In genomic region chr6:151721671-151722070, GRCh38 we compare ENCODE assay signal across 23 cellular contexts.
"Had no signal": no experiment of that assay in that cellular context is flagged by ENCODE, and none has a peak within 500 bp of the region (broad histone marks: within the 10 kb centered on the region; RNA-seq: fewer than 3 reads in every experiment).

No MANE protein-coding gene starts in this region.

- H3K9me3 ChIP-seq: left lung, mucosa of descending colon, right atrium auricular region, suprapubic skin, tibial artery had no signal

- H3K36me3 ChIP-seq: left lung, right atrium auricular region, suprapubic skin, tibial artery had no signal

- H3K27ac ChIP-seq: left lung, right atrium auricular region, suprapubic skin, tibial artery, VCaP had no signal

- H3K4me1 ChIP-seq: left lung, right atrium auricular region, suprapubic skin, tibial artery had no signal

- DNase-seq: activated CD4-positive, alpha-beta memory T cell treated with anti-CD3 and anti-CD28 coated beads for 36 hours; activated CD4-positive, alpha-beta T cell treated with anti-CD3 and anti-CD28 coated beads, Interleukin-2, amount 10 ng/mL, durations not matched to agents 24 days and 14 days; activated CD4-positive, CD25-positive, alpha-beta regulatory T cell treated with anti-CD3 and anti-CD28 coated beads, Interleukin-2, amount 50 U/mL, for 72 hours; activated CD8-positive, alpha-beta memory T cell treated with anti-CD3 and anti-CD28 coated beads, Interleukin-2, amount 50 U/mL, for 4 hours; activated gamma-delta T cell treated with Interleukin-2 at 50 U/mL for 16 hours; activated naive CD4-positive, alpha-beta T cell treated with anti-CD3 and anti-CD28 coated beads, Interleukin-2, amount 50 U/mL, for 16 hours; activated T-cell treated with anti-CD3 and anti-CD28 coated beads, Interleukin-2, amount 50 U/mL, for 24 hours; amygdala; caudate nucleus; cortex of kidney; effector memory CD8-positive, alpha-beta T cell; erythroblast; left lung; mucosa of descending colon; stimulated activated CD4-positive, alpha-beta T cell treated with anti-CD3 and anti-CD28 coated beads, Interleukin-1b, Interleukin-23, amount 100 ng/mL, for 48 hours; stimulated activated naive CD4-positive, alpha-beta T cell; T-helper 9 cell; tibial artery had no signal

- H3K27me3 ChIP-seq: left lung, right atrium auricular region, suprapubic skin, tibial artery had no signal

- H3K4me3 ChIP-seq: left lung, lung, mucosa of descending colon, right atrium auricular region, smooth muscle cell, suprapubic skin, tibial artery had no signal
